Comparison of ENCODE assay signal across 8 cellular contexts in the genomic region with DNA sequence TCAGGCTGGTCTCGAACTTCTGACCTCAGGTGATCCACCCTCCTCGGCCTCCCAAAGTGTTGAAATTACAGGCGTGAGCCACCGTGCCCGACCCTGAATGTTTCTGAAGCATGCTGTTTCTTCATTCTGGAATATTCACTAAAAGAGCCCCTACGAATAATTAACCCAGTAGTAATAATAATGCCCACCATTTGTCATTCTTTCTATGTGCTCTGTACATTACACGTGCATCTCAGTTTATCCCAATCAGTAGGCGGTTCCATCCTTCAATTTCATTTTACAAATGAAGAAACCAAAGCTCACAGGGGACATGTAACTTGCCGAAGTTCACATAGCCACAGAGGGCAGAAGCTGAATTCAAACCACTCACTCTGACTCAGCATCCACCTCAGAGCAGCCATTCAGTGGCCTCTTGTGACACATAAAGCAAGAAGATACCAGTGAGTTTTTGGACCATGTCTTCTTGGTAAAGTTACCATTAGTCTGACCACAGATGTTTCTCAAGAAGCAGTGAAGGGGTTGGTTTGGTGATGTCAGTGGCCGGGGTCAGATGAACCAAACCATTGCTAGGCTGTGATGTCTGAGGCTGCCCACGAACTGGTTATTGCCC.
DNase-seq lines count a peak whose midpoint lies in the region; ATAC-seq, FAIRE-seq and TF ChIP-seq lines count a peak whose summit lies in the region.

No MANE protein-coding gene starts in this region.

- H3K9me3 ChIP-seq in pancreas, result no peaks in the 10 kb centered on the region

- no peaks in the 10 kb centered on the region; the same call in 1 of the 2 replicates for H3K27me3 Mint-ChIP-seq in HFFc6 (ENCODE audit: insufficient read depth)

- H3K4me1 ChIP-seq in pancreas, result peaks cover 0 to 5% (median 0%) of the 10 kb centered on the region in 3 donors

- H3K27ac ChIP-seq in pancreas, result peak overlapping the region in 1 of 4 donors; percentile 27

- peak overlapping the region; percentile 95 for H3K27ac Mint-ChIP-seq in HFFc6

- H3K36me3 ChIP-seq in pancreas, result no peaks in the 10 kb centered on the region

- H3K4me1 Mint-ChIP-seq in HFFc6 (ENCODE audit: low read depth), result peaks cover 69% of the 10 kb centered on the region

- FAIRE-seq in pancreas (lab: Jason Lieb, UNC), result no peak

- no peak for TF ChIP-seq CTCF in HFFc6 (IDR thresholded peaks at IDR 0.05)
- no peak for TF ChIP-seq CTCF in pancreas (IDR thresholded peaks at IDR 0.05)

- peak; percentile 85 for ATAC-seq in GM18499 (IDR thresholded peaks at IDR 0.05; ENCODE audit: insufficient read depth, unreplicated experiment)
- peak in 3 of 4 donors; percentile 33 to 52 (median 48) for ATAC-seq in pancreas

- peak overlapping the region; percentile 59 for H3K4me3 Mint-ChIP-seq in HFFc6

- H3K4me3 ChIP-seq in pancreas, result no peak overlapping the region

- intact Hi-C loops in pancreas (cut with DNase I), result no loop called here

- no peaks in the 10 kb centered on the region for H3K36me3 Mint-ChIP-seq in HFFc6 (ENCODE audit: low read depth)

- 76 to 77% methylated on average over 11 of the region's 11 CpGs for WGBS in pancreas, 2 donors

- H3K9me3 Mint-ChIP-seq in HFFc6, result no peaks in the 10 kb centered on the region

- DNase-seq in HFFc6 (peak; percentile 96), NOMO-1 treated with dmso at 0.1 percent for 144 hours (lab: John Stamatoyannopoulos, UW; ENCODE audit: unreplicated experiment) (peak; percentile 12), astrocyte of the hippocampus (ENCODE audit: low read depth, low spot score) (peak; percentile 82), pancreas (no peak), germinal center (ENCODE audit: low spot score) (no peak), NCI-H187 (lab: John Stamatoyannopoulos, UW) (no peak), Ammon's horn (ENCODE audit: low spot score) (no peak)

- no peaks in the 10 kb centered on the region for H3K27me3 ChIP-seq in pancreas

Comparison
In these comparisons a context has a peak if more than half of its experiments do, and no peak if none do; other contexts are left out.
1. DNase-seq: peak in HFFc6 (single experiment), NOMO-1 treated with dmso at 0.1 percent for 144 hours (single experiment) and astrocyte of the hippocampus (single experiment); none in pancreas (0 of 6), germinal center (single experiment), NCI-H187 (0 of 2) and Ammon's horn (single experiment).